In the genomic region with DNA sequence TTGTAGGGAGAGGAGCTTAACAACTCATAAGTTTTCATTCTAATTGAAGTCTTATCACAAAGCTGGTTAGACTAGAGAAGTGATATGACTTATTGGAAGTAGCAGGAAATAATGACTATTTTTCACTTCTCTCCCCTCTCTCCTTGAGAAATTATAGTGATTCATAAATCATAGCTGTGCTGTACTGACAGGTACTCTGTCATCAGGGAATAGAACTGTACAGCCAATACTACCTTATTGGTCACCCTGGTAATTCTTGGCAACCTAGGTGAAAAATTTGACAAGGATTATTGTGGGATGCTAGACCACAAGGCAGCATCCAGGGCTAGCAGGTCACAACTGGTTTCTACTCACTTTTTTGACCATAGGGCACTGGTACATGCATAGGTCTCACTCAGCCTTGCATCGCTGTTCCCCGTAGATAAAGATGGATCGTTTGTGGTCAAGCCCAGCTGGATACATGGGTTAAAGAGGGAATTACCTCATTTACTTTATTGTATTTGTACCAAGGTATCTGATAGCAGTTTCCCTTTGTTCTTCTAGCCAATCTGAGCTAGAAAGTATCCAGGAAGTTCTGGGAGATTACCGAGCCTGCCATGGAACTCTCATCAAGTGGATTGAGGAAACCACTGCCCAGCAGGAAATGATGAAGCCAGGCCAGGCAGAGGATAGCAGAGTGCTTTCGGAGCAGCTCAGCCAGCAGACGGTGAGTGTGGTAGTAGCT, we compare ENCODE assay signal across 17 cellular contexts.
A peak's percentile ranks its signal among the peaks of the same experiment; 100 is the strongest.
DNase-seq lines count a peak whose midpoint lies in the region; ATAC-seq, FAIRE-seq and TF ChIP-seq lines count a peak whose summit lies in the region.
"Had no signal": no experiment of that assay in that cellular context is flagged by ENCODE, and none has a peak within 500 bp of the region (broad histone marks: within the 10 kb centered on the region; RNA-seq: fewer than 3 reads in every experiment).

No MANE protein-coding gene starts in this region.

- H3K36me3 Mint-ChIP-seq in naive thymus-derived CD8-positive, alpha-beta T cell = peaks cover 0 to 97% (median 47%) of the 10 kb centered on the region in 3 donors

- H3K4me1 Mint-ChIP-seq in naive thymus-derived CD8-positive, alpha-beta T cell = no peaks in the 10 kb centered on the region
- H3K4me1 Mint-ChIP-seq: B cell had no signal

- TF ChIP-seq CTCF in astrocyte of the cerebellum (IDR thresholded peaks at IDR 0.05; ENCODE audit: low read depth, low read length, missing control alignments) = no peak

- no peak overlapping the region for H3K4me3 Mint-ChIP-seq in naive thymus-derived CD8-positive, alpha-beta T cell
- H3K4me3 Mint-ChIP-seq: B cell; T-helper 1 cell treated with Interleukin-12 subunit alpha and Interleukin-12 subunit beta and Interleukin-4 antibody, amounts not matched to agents 30 μg/mL and 1 μg/mL, for 36 hours had no signal

- DNase-seq in A172 (ENCODE audit: low spot score) (peak; percentile 88), GM18507 (ENCODE audit: extremely low spot score, insufficient read length, low read depth) (no peak), astrocyte of the cerebellum (ENCODE audit: low read depth) (peak; percentile 66), NCI-H82 (lab: John Stamatoyannopoulos, UW) (no peak)
- no peak for DNase-seq in naive thymus-derived CD8-positive, alpha-beta T cell
- DNase-seq: activated CD4-positive, alpha-beta T cell treated with anti-CD3 and anti-CD28 coated beads, Interleukin-2, amount 50 U/mL, for 48 hours; activated naive CD4-positive, alpha-beta T cell treated with anti-CD3 and anti-CD28 coated beads, Interleukin-2, amount 50 U/mL, for 16 hours; foreskin melanocyte; islet precursor cell; RPMI8226; sigmoid colon had no signal

- no peak overlapping the region for H3K4me3 ChIP-seq in astrocyte of the cerebellum (ENCODE audit: low read depth, low read length)
- H3K4me3 ChIP-seq: sigmoid colon had no signal

- in situ Hi-C loops in astrocyte of the cerebellum (cut with HindIII; ENCODE audit: low sequenced_read_pairs) = loop anchor here (5.0 kb wide), 1 partner anchor 36 kb away; no protein-coding TSS in a partner anchor

- ATAC-seq in GM19351 (IDR thresholded peaks at IDR 0.05; ENCODE audit: unreplicated experiment) (no peak), GM18511 (IDR thresholded peaks at IDR 0.05; ENCODE audit: unreplicated experiment) (no peak)
- ATAC-seq in naive thymus-derived CD8-positive, alpha-beta T cell = no peak

- H3K27me3 Mint-ChIP-seq in naive thymus-derived CD8-positive, alpha-beta T cell = no peaks in the 10 kb centered on the region
- H3K27me3 Mint-ChIP-seq: B cell had no signal

- H3K9me3 Mint-ChIP-seq in naive thymus-derived CD8-positive, alpha-beta T cell = no peaks in the 10 kb centered on the region
- H3K9me3 Mint-ChIP-seq: T-helper 1 cell treated with Interleukin-12 subunit alpha and Interleukin-12 subunit beta and Interleukin-4 antibody, amounts not matched to agents 30 μg/mL and 1 μg/mL, for 36 hours had no signal

- POLR2A ChIA-PET in naive thymus-derived CD8-positive, alpha-beta T cell (lab: Charles Lee) = no interaction called here

- peak overlapping the region in 2 of 10 donors; percentile 34 to 72 for H3K27ac Mint-ChIP-seq in naive thymus-derived CD8-positive, alpha-beta T cell
- H3K27ac Mint-ChIP-seq: B cell; T-helper 1 cell treated with Interleukin-12 subunit alpha and Interleukin-12 subunit beta and Interleukin-4 antibody, amounts not matched to agents 30 μg/mL and 1 μg/mL, for 36 hours had no signal

- FAIRE-seq in GM18507 (lab: Jason Lieb, UNC) (peak; percentile 12), islet of Langerhans (lab: Jason Lieb, UNC) (peak; percentile 33)
- FAIRE-seq: H54 had no signal

Comparison
In these comparisons a context has a peak if more than half of its experiments do, and no peak if none do; other contexts are left out.
1. DNase-seq: peak in A172 (single experiment) and astrocyte of the cerebellum (single experiment); none in GM18507 (single experiment), NCI-H82 (single experiment) and naive thymus-derived CD8-positive, alpha-beta T cell (0 of 10).